Comparison of ENCODE assay signal across 8 cellular contexts in genomic region chr12:95003213-95003920, GRCh38. TPM values are rescaled to one million over a fixed set of nuclear protein-coding genes. Genes with fewer than 3 reads are reported as not detected.
A peak's percentile ranks its signal among the peaks of the same experiment; 100 is the strongest.
DNase-seq lines count a peak whose midpoint lies in the region; ATAC-seq and TF ChIP-seq lines count a peak whose summit lies in the region.

Gene NDUFA12, minus strand, starts transcription at chr12:95003697. Its CDS starts 17 bp downstream, at chr12:95003680.

- H3K36me3 ChIP-seq in IMR-90 (ENCODE audit: control insufficient read depth, insufficient read depth, low read length): peaks cover 4% of the 10 kb centered on the region

- ATAC-seq in GM21528 (IDR thresholded peaks at IDR 0.05; ENCODE audit: low FRiP score, unreplicated experiment) (peak; percentile 99), IMR-90 (ENCODE audit: low read depth) (peak; percentile 100)

- BruUV-seq in IMR-90 (replicated peaks; lab: Mats Ljungman, UMichigan): no TSS peak

- H3K4me1 ChIP-seq in IMR-90 (ENCODE audit: control insufficient read depth, insufficient read depth, low read length): no peaks in the 10 kb centered on the region

- H3K9me3 ChIP-seq in IMR-90 (ENCODE audit: control insufficient read depth, insufficient read depth, low read length): 0 out of 2 replicates have a peak, but pooled peaks cover 4% of the 10 kb centered on the region

- H3K27me3 ChIP-seq in IMR-90 (ENCODE audit: control insufficient read depth, insufficient read depth, low read length): no peaks in the 10 kb centered on the region

- peak within 1 kb of the TSS; percentile 92 to 95 for H4K8ac ChIP-seq in IMR-90 (ENCODE audit: low read depth in 2 of 2, low read length in 2 of 2)

- dilution Hi-C loops in IMR-90 (cut with HindIII; ENCODE audit: low sequenced_read_pairs, unreplicated experiment): no loop called here

- H3K23ac ChIP-seq in IMR-90 (ENCODE audit: low read depth, low read length): peak within 1 kb of the TSS; percentile 77

- H3K14ac ChIP-seq in IMR-90 (replicated peaks; ENCODE audit: low read depth, low read length): peak within 1 kb of the TSS; percentile 80

- CTCF ChIA-PET in IMR-90 (lab: Yijun Ruan, JAX): interaction anchor here (0.6 to 0.9 kb wide), 2 partner anchors 63 to 217 kb away, joined by 3 to 4 read pairs; no protein-coding TSS in a partner anchor

- H3K4me3 ChIP-seq in IMR-90 (ENCODE audit: insufficient read depth, low read depth, low read length): peak within 1 kb of the TSS; percentile 79
- H3K4me3 ChIP-seq in epithelial cell of proximal tubule (ENCODE audit: low read depth, low read length): peak within 1 kb of the TSS; percentile 91

- peak within 1 kb of the TSS; percentile 95 for H3K4me2 ChIP-seq in IMR-90 (ENCODE audit: low read depth, low read length)

- peak within 1 kb of the TSS; percentile 69 for H2AK9ac ChIP-seq in IMR-90 (replicated peaks; ENCODE audit: low read depth, low read length, poor library complexity)

- H3K9me1 ChIP-seq in IMR-90 (ENCODE audit: insufficient read depth, low read length): 0 out of 2 replicates have a peak, but pooled peaks cover 4% of the 10 kb centered on the region

- TF ChIP-seq POLR2A in IMR-90 (IDR thresholded peaks at IDR 0.05; ENCODE audit: low read depth, low read length): peak; percentile 81

- peak within 1 kb of the TSS; percentile 5; the same call in 1 of the 2 replicates for H2AK5ac ChIP-seq in IMR-90 (ENCODE audit: low read depth, low read length)

- peak within 1 kb of the TSS; percentile 85 for H3K56ac ChIP-seq in IMR-90 (ENCODE audit: extremely low read depth, insufficient read depth, low read length)

- H3K4ac ChIP-seq in IMR-90 (ENCODE audit: low read depth, low read length): peak within 1 kb of the TSS; percentile 79

- peak within 1 kb of the TSS; percentile 77 for H3K27ac ChIP-seq in IMR-90 (ENCODE audit: insufficient read depth, low read length)

- peak within 1 kb of the TSS; percentile 10 for H3K18ac ChIP-seq in IMR-90 (ENCODE audit: low read depth, low read length)

- H2BK20ac ChIP-seq in IMR-90 (ENCODE audit: low read depth, low read length): peak within 1 kb of the TSS; percentile 12; the same call in 1 of the 2 replicates

- H3K9ac ChIP-seq in IMR-90 (ENCODE audit: low read depth, low read length): peak within 1 kb of the TSS; percentile 89

- H4K20me1 ChIP-seq in IMR-90 (ENCODE audit: insufficient read depth, low read length): no peaks in the 10 kb centered on the region

- TF ChIP-seq CTCF in IMR-90 (conservative IDR thresholded peaks at IDR 0.05; ENCODE audit: low read depth, low read length): no peak
- no peak for TF ChIP-seq CTCF in epithelial cell of proximal tubule (conservative IDR thresholded peaks at IDR 0.05; ENCODE audit: low read depth, low read length)

- H2BK120ac ChIP-seq in IMR-90 (ENCODE audit: low read depth, low read length): peak within 1 kb of the TSS; percentile 65

- H2AFZ ChIP-seq in IMR-90 (replicated peaks; ENCODE audit: low read length, poor library complexity): peak within 1 kb of the TSS; percentile 93

- H4K91ac ChIP-seq in IMR-90 (ENCODE audit: insufficient read depth, low read depth, low read length): peak within 1 kb of the TSS; percentile 74

- intact Hi-C loops in IMR-90 (cut with micrococcal nuclease): no loop called here

- H2BK5ac ChIP-seq in IMR-90 (ENCODE audit: low read depth, low read length, poor library complexity, severe bottlenecking): peak within 1 kb of the TSS; percentile 50

- H4K5ac ChIP-seq in IMR-90 (ENCODE audit: low read depth, low read length): peak within 1 kb of the TSS; percentile 47

- WGBS in IMR-90 (ENCODE audit: extremely low coverage in 2 of 2, insufficient read length in 1 of 2), 2 experiments: 1% methylated on average over 16 of the region's 34 CpGs; no CpG with 5 or more reads in 1 of the 2 experiments

- TF ChIP-seq RAD21 in IMR-90 (IDR thresholded peaks at IDR 0.05; ENCODE audit: low read length): no peak; the same call in 1 of the 2 replicates

- H2BK15ac ChIP-seq in IMR-90 (ENCODE audit: low read depth, low read length): peak within 1 kb of the TSS; percentile 75; the same call in 1 of the 3 replicates

- in situ Hi-C loops in IMR-90 (cut with MboI; ENCODE audit: low sequenced_read_pairs): no loop called here

- peaks cover 14 to 23% of the 10 kb centered on the region in 2 experiments for H3K79me1 ChIP-seq in IMR-90 (ENCODE audit: low read depth in 1 of 2, low read length in 2 of 2)

- POLR2A ChIA-PET in IMR-90 (lab: Charles Lee; ENCODE audit: unreplicated experiment): interaction anchor here (0.6 to 0.8 kb wide), 2 partner anchors 22 to 69 kb away, joined by 4 to 20 read pairs; no protein-coding TSS in a partner anchor

- peak; percentile 98 for DNase-seq in DMS 273 (lab: John Stamatoyannopoulos, UW; ENCODE audit: unreplicated experiment)
- peak; percentile 96 for DNase-seq in IMR-90
- peak; percentile 97 for DNase-seq in OCI-M1 (lab: John Stamatoyannopoulos, UW)
- DNase-seq in activated T-cell treated with anti-CD3 and anti-CD28 coated beads for 4 hours: peak; percentile 90
- DNase-seq in epithelial cell of proximal tubule (ENCODE audit: low read depth): peak; percentile 56
- peak; percentile 96 for DNase-seq in mucosa of gallbladder (ENCODE audit: low spot score)
- peak; percentile 88 to 92 for DNase-seq in stimulated activated CD8-positive, alpha-beta memory T cell treated with anti-CD3 and anti-CD28 coated beads, Interleukin-4, amount 100 ng/mL, for 4 hours (ENCODE audit: low read depth in 2 of 2, low spot score in 1 of 2)

TF ChIP-seq in IMR-90, 13 proteins besides CTCF, POLR2A, EP300 and RAD21:
- TF ChIP-seq NFE2L2 (IDR thresholded peaks at IDR 0.05; ENCODE audit: low read depth, low read length): no peak
- TF ChIP-seq MXI1 (IDR thresholded peaks at IDR 0.05; ENCODE audit: borderline replicate concordance, low read depth, low read length): 0 out of 2 replicates have a peak, but pooled peaks have one; percentile 15
- TF ChIP-seq CHD1 (IDR thresholded peaks at IDR 0.05; ENCODE audit: low read depth, low read length): no peak
- peak; percentile 39; the same call in 1 of the 2 replicates for TF ChIP-seq MAZ (IDR thresholded peaks at IDR 0.05; ENCODE audit: borderline replicate concordance, low read depth, low read length)
- no peak for TF ChIP-seq RFX5 (IDR thresholded peaks at IDR 0.05; ENCODE audit: low read depth, low read length)
- no peak for TF ChIP-seq SMC3 (IDR thresholded peaks at IDR 0.05; ENCODE audit: low read depth, low read length)
- no peak for TF ChIP-seq MAFK (IDR thresholded peaks at IDR 0.05; ENCODE audit: low read depth, low read length)
- no peak for TF ChIP-seq FOS (IDR thresholded peaks at IDR 0.05; ENCODE audit: low read depth, low read length)
- TF ChIP-seq USF2 (IDR thresholded peaks at IDR 0.05; ENCODE audit: low read depth, low read length): no peak
- no peak for TF ChIP-seq ELK1 (IDR thresholded peaks at IDR 0.05; ENCODE audit: borderline replicate concordance, low read depth, low read length)
- TF ChIP-seq BHLHE40 (IDR thresholded peaks at IDR 0.05; ENCODE audit: low read depth, low read length): no peak
- no peak for TF ChIP-seq RCOR1 (IDR thresholded peaks at IDR 0.05; ENCODE audit: insufficient replicate concordance, low read length)
- TF ChIP-seq CEBPB (IDR thresholded peaks at IDR 0.05; ENCODE audit: low read depth, low read length): no peak
TF ChIP-seq in IMR-90: peak in this region for 2.

RNA-seq across cellular contexts. Expression of gene NDUFA12, which starts in this region (rescaled TPM):
- 116 and 166 TPM in 2 replicates for total RNA-seq in IMR-90 (2012; rRNA removed)
- 114 and 135 TPM in 2 replicates for polyA plus RNA-seq in IMR-90 (2012; rRNA removed)
- polyA plus RNA-seq in IMR-90 (2012; cell fraction: cytosol; rRNA removed): 77.1 and 113 TPM in 2 replicates
- polyA plus RNA-seq in IMR-90 (2012; cell fraction: nucleus; rRNA removed; ENCODE audit: low replicate concordance): 17.5 and 64.7 TPM in 2 replicates
- total RNA-seq in epithelial cell of proximal tubule: 136 and 193 TPM in 2 replicates
- 76.5 TPM for total RNA-seq in mucosa of gallbladder

Comparison
In these comparisons a context has a peak if more than half of its experiments do, and no peak if none do; other contexts are left out.
1. Peak in every context shown above with its lines: DNase-seq, ATAC-seq, H3K4me3 ChIP-seq and H3K27ac ChIP-seq.